In the genomic region with DNA sequence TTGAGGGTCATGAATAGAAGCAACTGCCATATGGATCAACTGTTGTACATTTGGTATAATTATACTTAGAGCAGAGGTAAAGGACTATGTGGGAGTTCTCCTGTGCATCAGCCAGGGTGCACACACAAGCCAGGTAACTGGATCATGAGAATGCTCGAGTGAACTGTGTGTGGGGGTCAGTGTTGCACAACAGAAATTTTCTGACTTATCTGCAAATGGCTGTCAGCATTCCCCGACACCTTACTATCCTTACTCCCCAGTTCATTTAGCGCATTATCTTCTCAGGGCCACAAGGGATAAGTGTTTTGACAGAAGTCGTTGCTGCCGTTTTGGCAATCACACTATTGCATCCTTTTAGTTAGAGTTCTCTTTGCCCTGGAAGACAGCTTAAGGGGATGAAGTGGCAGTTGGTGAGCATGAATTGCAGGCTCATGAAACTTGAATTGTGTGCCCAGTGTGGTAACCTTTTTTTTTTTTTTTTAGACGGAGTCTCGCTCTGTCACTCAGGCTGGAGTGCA, we compare ENCODE assay signal across 1 cellular context.
A peak's percentile ranks its signal among the peaks of the same experiment; 100 is the strongest.
TF ChIP-seq lines count a peak whose summit lies in the region.

No MANE protein-coding gene starts in this region.

TF ChIP-seq in HepG2, 621 proteins besides CTCF, POLR2A, EP300 and RAD21 (continued from another document):
- TF ChIP-seq, protein P1, sequence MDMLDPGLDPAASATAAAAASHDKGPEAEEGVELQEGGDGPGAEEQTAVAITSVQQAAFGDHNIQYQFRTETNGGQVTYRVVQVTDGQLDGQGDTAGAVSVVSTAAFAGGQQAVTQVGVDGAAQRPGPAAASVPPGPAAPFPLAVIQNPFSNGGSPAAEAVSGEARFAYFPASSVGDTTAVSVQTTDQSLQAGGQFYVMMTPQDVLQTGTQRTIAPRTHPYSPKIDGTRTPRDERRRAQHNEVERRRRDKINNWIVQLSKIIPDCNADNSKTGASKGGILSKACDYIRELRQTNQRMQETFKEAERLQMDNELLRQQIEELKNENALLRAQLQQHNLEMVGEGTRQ (IDR thresholded peaks at IDR 0.05; ENCODE audit: low read depth, low read length) = no peak
- TF ChIP-seq, protein P1 (CRISPR knock-in tag; IDR thresholded peaks at IDR 0.05; ENCODE audit: borderline replicate concordance) = no peak
- TF ChIP-seq ZNF816 (CRISPR knock-in tag; IDR thresholded peaks at IDR 0.05; ENCODE audit: borderline replicate concordance) = no peak
- TF ChIP-seq, protein P2, sequence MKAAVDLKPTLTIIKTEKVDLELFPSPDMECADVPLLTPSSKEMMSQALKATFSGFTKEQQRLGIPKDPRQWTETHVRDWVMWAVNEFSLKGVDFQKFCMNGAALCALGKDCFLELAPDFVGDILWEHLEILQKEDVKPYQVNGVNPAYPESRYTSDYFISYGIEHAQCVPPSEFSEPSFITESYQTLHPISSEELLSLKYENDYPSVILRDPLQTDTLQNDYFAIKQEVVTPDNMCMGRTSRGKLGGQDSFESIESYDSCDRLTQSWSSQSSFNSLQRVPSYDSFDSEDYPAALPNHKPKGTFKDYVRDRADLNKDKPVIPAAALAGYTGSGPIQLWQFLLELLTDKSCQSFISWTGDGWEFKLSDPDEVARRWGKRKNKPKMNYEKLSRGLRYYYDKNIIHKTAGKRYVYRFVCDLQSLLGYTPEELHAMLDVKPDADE (CRISPR knock-in tag; IDR thresholded peaks at IDR 0.05) = no peak
- peak; percentile 50; the same call in 1 of the 2 replicates for TF ChIP-seq SIN3A (IDR thresholded peaks at IDR 0.05; ENCODE audit: borderline replicate concordance, low read depth, low read length)
- TF ChIP-seq, protein P3, sequence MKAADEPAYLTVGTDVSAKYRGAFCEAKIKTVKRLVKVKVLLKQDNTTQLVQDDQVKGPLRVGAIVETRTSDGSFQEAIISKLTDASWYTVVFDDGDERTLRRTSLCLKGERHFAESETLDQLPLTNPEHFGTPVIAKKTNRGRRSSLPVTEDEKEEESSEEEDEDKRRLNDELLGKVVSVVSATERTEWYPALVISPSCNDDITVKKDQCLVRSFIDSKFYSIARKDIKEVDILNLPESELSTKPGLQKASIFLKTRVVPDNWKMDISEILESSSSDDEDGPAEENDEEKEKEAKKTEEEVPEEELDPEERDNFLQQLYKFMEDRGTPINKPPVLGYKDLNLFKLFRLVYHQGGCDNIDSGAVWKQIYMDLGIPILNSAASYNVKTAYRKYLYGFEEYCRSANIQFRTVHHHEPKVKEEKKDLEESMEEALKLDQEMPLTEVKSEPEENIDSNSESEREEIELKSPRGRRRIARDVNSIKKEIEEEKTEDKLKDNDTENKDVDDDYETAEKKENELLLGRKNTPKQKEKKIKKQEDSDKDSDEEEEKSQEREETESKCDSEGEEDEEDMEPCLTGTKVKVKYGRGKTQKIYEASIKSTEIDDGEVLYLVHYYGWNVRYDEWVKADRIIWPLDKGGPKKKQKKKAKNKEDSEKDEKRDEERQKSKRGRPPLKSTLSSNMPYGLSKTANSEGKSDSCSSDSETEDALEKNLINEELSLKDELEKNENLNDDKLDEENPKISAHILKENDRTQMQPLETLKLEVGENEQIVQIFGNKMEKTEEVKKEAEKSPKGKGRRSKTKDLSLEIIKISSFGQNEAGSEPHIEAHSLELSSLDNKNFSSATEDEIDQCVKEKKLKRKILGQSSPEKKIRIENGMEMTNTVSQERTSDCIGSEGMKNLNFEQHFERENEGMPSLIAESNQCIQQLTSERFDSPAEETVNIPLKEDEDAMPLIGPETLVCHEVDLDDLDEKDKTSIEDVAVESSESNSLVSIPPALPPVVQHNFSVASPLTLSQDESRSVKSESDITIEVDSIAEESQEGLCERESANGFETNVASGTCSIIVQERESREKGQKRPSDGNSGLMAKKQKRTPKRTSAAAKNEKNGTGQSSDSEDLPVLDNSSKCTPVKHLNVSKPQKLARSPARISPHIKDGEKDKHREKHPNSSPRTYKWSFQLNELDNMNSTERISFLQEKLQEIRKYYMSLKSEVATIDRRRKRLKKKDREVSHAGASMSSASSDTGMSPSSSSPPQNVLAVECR (CRISPR knock-in tag; IDR thresholded peaks at IDR 0.05; ENCODE audit: borderline replicate concordance) = peak; percentile 47; the same call in 1 of the 2 replicates
- TF ChIP-seq NR2F6 (IDR thresholded peaks at IDR 0.05) = no peak
- peak; percentile 42; the same call in 1 of the 2 replicates for TF ChIP-seq NR2F6 (CRISPR knock-in tag; IDR thresholded peaks at IDR 0.05)
- TF ChIP-seq KDM2A (CRISPR knock-in tag; IDR thresholded peaks at IDR 0.05; ENCODE audit: borderline replicate concordance, low read depth) = no peak
- peak; percentile 49; the same call in 1 of the 2 replicates for TF ChIP-seq TGIF2 (CRISPR knock-in tag; IDR thresholded peaks at IDR 0.05)
- TF ChIP-seq ZNF713 (CRISPR knock-in tag; IDR thresholded peaks at IDR 0.05) = no peak
- no peak for TF ChIP-seq ZNF329 (CRISPR knock-in tag; IDR thresholded peaks at IDR 0.05; ENCODE audit: low read depth)
- TF ChIP-seq GATAD1 (CRISPR knock-in tag; IDR thresholded peaks at IDR 0.05) = peak; percentile 20; the same call in 1 of the 2 replicates
- no peak for TF ChIP-seq NONO (IDR thresholded peaks at IDR 0.05)
- TF ChIP-seq NONO (CRISPR knock-in tag; conservative IDR thresholded peaks at IDR 0.05) = no peak
- TF ChIP-seq ZKSCAN5 (CRISPR knock-in tag; IDR thresholded peaks at IDR 0.05) = no peak
- TF ChIP-seq, protein P4, sequence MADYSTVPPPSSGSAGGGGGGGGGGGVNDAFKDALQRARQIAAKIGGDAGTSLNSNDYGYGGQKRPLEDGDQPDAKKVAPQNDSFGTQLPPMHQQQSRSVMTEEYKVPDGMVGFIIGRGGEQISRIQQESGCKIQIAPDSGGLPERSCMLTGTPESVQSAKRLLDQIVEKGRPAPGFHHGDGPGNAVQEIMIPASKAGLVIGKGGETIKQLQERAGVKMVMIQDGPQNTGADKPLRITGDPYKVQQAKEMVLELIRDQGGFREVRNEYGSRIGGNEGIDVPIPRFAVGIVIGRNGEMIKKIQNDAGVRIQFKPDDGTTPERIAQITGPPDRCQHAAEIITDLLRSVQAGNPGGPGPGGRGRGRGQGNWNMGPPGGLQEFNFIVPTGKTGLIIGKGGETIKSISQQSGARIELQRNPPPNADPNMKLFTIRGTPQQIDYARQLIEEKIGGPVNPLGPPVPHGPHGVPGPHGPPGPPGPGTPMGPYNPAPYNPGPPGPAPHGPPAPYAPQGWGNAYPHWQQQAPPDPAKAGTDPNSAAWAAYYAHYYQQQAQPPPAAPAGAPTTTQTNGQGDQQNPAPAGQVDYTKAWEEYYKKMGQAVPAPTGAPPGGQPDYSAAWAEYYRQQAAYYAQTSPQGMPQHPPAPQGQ (CRISPR knock-in tag; IDR thresholded peaks at IDR 0.05; ENCODE audit: borderline replicate concordance) = no peak
- TF ChIP-seq, protein P5, sequence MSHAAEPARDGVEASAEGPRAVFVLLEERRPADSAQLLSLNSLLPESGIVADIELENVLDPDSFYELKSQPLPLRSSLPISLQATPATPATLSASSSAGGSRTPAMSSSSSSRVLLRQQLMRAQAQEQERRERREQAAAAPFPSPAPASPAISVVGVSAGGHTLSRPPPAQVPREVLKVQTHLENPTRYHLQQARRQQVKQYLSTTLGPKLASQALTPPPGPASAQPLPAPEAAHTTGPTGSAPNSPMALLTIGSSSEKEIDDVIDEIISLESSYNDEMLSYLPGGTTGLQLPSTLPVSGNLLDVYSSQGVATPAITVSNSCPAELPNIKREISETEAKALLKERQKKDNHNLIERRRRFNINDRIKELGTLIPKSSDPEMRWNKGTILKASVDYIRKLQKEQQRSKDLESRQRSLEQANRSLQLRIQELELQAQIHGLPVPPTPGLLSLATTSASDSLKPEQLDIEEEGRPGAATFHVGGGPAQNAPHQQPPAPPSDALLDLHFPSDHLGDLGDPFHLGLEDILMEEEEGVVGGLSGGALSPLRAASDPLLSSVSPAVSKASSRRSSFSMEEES (CRISPR knock-in tag; IDR thresholded peaks at IDR 0.05) = peak; percentile 53; the same call in 1 of the 2 replicates
- no peak for TF ChIP-seq ELF3 (CRISPR knock-in tag; IDR thresholded peaks at IDR 0.05)
- TF ChIP-seq CAMTA2 (CRISPR knock-in tag; IDR thresholded peaks at IDR 0.05; ENCODE audit: borderline replicate concordance) = no peak
- TF ChIP-seq, protein P6, sequence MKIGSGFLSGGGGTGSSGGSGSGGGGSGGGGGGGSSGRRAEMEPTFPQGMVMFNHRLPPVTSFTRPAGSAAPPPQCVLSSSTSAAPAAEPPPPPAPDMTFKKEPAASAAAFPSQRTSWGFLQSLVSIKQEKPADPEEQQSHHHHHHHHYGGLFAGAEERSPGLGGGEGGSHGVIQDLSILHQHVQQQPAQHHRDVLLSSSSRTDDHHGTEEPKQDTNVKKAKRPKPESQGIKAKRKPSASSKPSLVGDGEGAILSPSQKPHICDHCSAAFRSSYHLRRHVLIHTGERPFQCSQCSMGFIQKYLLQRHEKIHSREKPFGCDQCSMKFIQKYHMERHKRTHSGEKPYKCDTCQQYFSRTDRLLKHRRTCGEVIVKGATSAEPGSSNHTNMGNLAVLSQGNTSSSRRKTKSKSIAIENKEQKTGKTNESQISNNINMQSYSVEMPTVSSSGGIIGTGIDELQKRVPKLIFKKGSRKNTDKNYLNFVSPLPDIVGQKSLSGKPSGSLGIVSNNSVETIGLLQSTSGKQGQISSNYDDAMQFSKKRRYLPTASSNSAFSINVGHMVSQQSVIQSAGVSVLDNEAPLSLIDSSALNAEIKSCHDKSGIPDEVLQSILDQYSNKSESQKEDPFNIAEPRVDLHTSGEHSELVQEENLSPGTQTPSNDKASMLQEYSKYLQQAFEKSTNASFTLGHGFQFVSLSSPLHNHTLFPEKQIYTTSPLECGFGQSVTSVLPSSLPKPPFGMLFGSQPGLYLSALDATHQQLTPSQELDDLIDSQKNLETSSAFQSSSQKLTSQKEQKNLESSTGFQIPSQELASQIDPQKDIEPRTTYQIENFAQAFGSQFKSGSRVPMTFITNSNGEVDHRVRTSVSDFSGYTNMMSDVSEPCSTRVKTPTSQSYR (CRISPR knock-in tag; IDR thresholded peaks at IDR 0.05; ENCODE audit: borderline replicate concordance) = peak; percentile 33; the same call in 1 of the 2 replicates
- TF ChIP-seq HDAC2 (CRISPR knock-in tag; IDR thresholded peaks at IDR 0.05) = 0 out of 2 replicates have a peak, but pooled peaks have one; percentile 27
- TF ChIP-seq RXRB (CRISPR knock-in tag; IDR thresholded peaks at IDR 0.05; ENCODE audit: borderline replicate concordance) = 0 out of 2 replicates have a peak, but pooled peaks have one; percentile 14
- TF ChIP-seq, protein P7, sequence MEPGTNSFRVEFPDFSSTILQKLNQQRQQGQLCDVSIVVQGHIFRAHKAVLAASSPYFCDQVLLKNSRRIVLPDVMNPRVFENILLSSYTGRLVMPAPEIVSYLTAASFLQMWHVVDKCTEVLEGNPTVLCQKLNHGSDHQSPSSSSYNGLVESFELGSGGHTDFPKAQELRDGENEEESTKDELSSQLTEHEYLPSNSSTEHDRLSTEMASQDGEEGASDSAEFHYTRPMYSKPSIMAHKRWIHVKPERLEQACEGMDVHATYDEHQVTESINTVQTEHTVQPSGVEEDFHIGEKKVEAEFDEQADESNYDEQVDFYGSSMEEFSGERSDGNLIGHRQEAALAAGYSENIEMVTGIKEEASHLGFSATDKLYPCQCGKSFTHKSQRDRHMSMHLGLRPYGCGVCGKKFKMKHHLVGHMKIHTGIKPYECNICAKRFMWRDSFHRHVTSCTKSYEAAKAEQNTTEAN (CRISPR knock-in tag; conservative IDR thresholded peaks at IDR 0.05) = 0 out of 2 replicates have a peak, but pooled peaks have one; percentile 54
- TF ChIP-seq, protein P8, sequence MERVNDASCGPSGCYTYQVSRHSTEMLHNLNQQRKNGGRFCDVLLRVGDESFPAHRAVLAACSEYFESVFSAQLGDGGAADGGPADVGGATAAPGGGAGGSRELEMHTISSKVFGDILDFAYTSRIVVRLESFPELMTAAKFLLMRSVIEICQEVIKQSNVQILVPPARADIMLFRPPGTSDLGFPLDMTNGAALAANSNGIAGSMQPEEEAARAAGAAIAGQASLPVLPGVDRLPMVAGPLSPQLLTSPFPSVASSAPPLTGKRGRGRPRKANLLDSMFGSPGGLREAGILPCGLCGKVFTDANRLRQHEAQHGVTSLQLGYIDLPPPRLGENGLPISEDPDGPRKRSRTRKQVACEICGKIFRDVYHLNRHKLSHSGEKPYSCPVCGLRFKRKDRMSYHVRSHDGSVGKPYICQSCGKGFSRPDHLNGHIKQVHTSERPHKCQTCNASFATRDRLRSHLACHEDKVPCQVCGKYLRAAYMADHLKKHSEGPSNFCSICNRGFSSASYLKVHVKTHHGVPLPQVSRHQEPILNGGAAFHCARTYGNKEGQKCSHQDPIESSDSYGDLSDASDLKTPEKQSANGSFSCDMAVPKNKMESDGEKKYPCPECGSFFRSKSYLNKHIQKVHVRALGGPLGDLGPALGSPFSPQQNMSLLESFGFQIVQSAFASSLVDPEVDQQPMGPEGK (CRISPR knock-in tag; IDR thresholded peaks at IDR 0.05) = 0 out of 2 replicates have a peak, but pooled peaks have one; percentile 38
- TF ChIP-seq NFATC3 (CRISPR knock-in tag; IDR thresholded peaks at IDR 0.05) = no peak
- peak; percentile 44; the same call in 1 of the 2 replicates for TF ChIP-seq RBFOX2 (IDR thresholded peaks at IDR 0.05; ENCODE audit: low read depth, low read length)
- TF ChIP-seq RARA (CRISPR knock-in tag; IDR thresholded peaks at IDR 0.05) = peak; percentile 60
- TF ChIP-seq, protein P9, sequence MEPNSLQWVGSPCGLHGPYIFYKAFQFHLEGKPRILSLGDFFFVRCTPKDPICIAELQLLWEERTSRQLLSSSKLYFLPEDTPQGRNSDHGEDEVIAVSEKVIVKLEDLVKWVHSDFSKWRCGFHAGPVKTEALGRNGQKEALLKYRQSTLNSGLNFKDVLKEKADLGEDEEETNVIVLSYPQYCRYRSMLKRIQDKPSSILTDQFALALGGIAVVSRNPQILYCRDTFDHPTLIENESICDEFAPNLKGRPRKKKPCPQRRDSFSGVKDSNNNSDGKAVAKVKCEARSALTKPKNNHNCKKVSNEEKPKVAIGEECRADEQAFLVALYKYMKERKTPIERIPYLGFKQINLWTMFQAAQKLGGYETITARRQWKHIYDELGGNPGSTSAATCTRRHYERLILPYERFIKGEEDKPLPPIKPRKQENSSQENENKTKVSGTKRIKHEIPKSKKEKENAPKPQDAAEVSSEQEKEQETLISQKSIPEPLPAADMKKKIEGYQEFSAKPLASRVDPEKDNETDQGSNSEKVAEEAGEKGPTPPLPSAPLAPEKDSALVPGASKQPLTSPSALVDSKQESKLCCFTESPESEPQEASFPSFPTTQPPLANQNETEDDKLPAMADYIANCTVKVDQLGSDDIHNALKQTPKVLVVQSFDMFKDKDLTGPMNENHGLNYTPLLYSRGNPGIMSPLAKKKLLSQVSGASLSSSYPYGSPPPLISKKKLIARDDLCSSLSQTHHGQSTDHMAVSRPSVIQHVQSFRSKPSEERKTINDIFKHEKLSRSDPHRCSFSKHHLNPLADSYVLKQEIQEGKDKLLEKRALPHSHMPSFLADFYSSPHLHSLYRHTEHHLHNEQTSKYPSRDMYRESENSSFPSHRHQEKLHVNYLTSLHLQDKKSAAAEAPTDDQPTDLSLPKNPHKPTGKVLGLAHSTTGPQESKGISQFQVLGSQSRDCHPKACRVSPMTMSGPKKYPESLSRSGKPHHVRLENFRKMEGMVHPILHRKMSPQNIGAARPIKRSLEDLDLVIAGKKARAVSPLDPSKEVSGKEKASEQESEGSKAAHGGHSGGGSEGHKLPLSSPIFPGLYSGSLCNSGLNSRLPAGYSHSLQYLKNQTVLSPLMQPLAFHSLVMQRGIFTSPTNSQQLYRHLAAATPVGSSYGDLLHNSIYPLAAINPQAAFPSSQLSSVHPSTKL (CRISPR knock-in tag; IDR thresholded peaks at IDR 0.05) = 0 out of 2 replicates have a peak, but pooled peaks have one; percentile 8
TF ChIP-seq in HepG2: peak in this region for 29.
